In genomic region chr2:191838526-191838925, GRCh38 we compare ENCODE assay signal across 17 cellular contexts. TPM values are rescaled to one million over a fixed set of nuclear protein-coding genes. Genes with fewer than 3 reads are reported as not detected.
DNase-seq lines count a peak whose midpoint lies in the region; ATAC-seq and TF ChIP-seq lines count a peak whose summit lies in the region.
"Had no signal": no experiment of that assay in that cellular context is flagged by ENCODE, and none has a peak within 500 bp of the region (broad histone marks: within the 10 kb centered on the region; RNA-seq: fewer than 3 reads in every experiment).

No MANE protein-coding gene starts in this region.

- H4K91ac ChIP-seq in mesenchymal stem cell (ENCODE audit: low read length): peak overlapping the region; percentile 21

- no peak for ATAC-seq in right cardiac atrium
- ATAC-seq in left ventricle myocardium superior: no peak
- ATAC-seq in GM21529 (IDR thresholded peaks at IDR 0.05; ENCODE audit: unreplicated experiment): no peak
- ATAC-seq: CD8-positive, alpha-beta T cell had no signal

- peaks cover 42% of the 10 kb centered on the region for H3K36me3 Mint-ChIP-seq in MCF 10A (ENCODE audit: insufficient read depth, unreplicated experiment)
- H3K36me3 Mint-ChIP-seq: CD14-positive monocyte; CD8-positive, alpha-beta T cell had no signal

- H2AK5ac ChIP-seq in mesenchymal stem cell (ENCODE audit: low read length, severe bottlenecking): no peak overlapping the region

- no peak overlapping the region for H3K4me3 Mint-ChIP-seq in MCF 10A (ENCODE audit: unreplicated experiment)
- H3K4me3 Mint-ChIP-seq: CD14-positive monocyte; CD8-positive, alpha-beta T cell; H9 had no signal

- TF ChIP-seq CTCF in MCF 10A (IDR thresholded peaks at IDR 0.05; ENCODE audit: unreplicated experiment): no peak
- TF ChIP-seq CTCF in breast epithelium (IDR thresholded peaks at IDR 0.05): no peak
- TF ChIP-seq CTCF in MM.1S (IDR thresholded peaks at IDR 0.05; ENCODE audit: low read length): no peak

- no peaks in the 10 kb centered on the region for H3K27me3 Mint-ChIP-seq in MCF 10A (ENCODE audit: insufficient read depth, unreplicated experiment)

- peaks cover 30% of the 10 kb centered on the region for H3K4me1 Mint-ChIP-seq in MCF 10A (ENCODE audit: insufficient read depth, unreplicated experiment)

- POLR2A ChIA-PET in MCF 10A (lab: Yijun Ruan, JAX): no interaction called here

- CTCF ChIA-PET in MCF 10A (lab: Yijun Ruan, JAX): interaction anchor here (2.9 to 3.4 kb wide), 2 partner anchors 26 to 324 kb away, joined by 14 to 22 read pairs; no protein-coding TSS in a partner anchor

- no peaks in the 10 kb centered on the region for H3K9me3 ChIP-seq in breast epithelium
- no peaks in the 10 kb centered on the region for H3K9me3 ChIP-seq in right cardiac atrium (ENCODE audit: control insufficient read depth, low read length)
- no peaks in the 10 kb centered on the region for H3K9me3 ChIP-seq in mesenchymal stem cell (ENCODE audit: control insufficient read depth, low read length)
- no peaks in the 10 kb centered on the region for H3K9me3 ChIP-seq in MM.1S (replicated peaks; ENCODE audit: insufficient read depth, low read length)

- intact Hi-C loops in MCF 10A (cut with micrococcal nuclease) (no loop called here), breast epithelium (cut with DNase I; ENCODE audit: low total_unique reads) (no loop called here), right cardiac atrium (cut with DNase I) (no loop called here), left ventricle myocardium superior (cut with micrococcal nuclease) (loop anchor here (10.0 kb wide), 1 partner anchor 66 kb away; no protein-coding TSS in a partner anchor)

- no peak overlapping the region for H2AFZ ChIP-seq in mesenchymal stem cell (ENCODE audit: low read depth, low read length)
- H2AFZ ChIP-seq in MM.1S (ENCODE audit: low read length): no peak overlapping the region

- TF ChIP-seq POLR2A in breast epithelium (IDR thresholded peaks at IDR 0.05): no peak

- no peaks in the 10 kb centered on the region for H3K27me3 ChIP-seq in breast epithelium
- no peaks in the 10 kb centered on the region for H3K27me3 ChIP-seq in right cardiac atrium (ENCODE audit: control insufficient read depth, insufficient read depth)
- H3K27me3 ChIP-seq in mesenchymal stem cell (ENCODE audit: control insufficient read depth in 1 of 2, insufficient read depth in 1 of 2, low read length in 2 of 2): no peaks in the 10 kb centered on the region
- no peaks in the 10 kb centered on the region for H3K27me3 ChIP-seq in MM.1S (replicated peaks; ENCODE audit: insufficient read depth, low read length)

- H3K4me1 ChIP-seq in breast epithelium: no peaks in the 10 kb centered on the region
- peaks cover 14% of the 10 kb centered on the region for H3K4me1 ChIP-seq in right cardiac atrium (ENCODE audit: control insufficient read depth, insufficient read depth, low read length)
- peaks cover 5% of the 10 kb centered on the region for H3K4me1 ChIP-seq in mesenchymal stem cell (ENCODE audit: control insufficient read depth, insufficient read depth, low read depth, low read length)
- no peaks in the 10 kb centered on the region for H3K4me1 ChIP-seq in MM.1S (ENCODE audit: low read length)

- H3K27ac ChIP-seq in breast epithelium (no peak overlapping the region), right cardiac atrium (ENCODE audit: low read length) (peak overlapping the region; percentile 92), mesenchymal stem cell (ENCODE audit: low read length, poor library complexity, severe bottlenecking) (no peak overlapping the region), MM.1S (ENCODE audit: low read length) (no peak overlapping the region)
- H3K27ac ChIP-seq: 22Rv1 had no signal

- no peak overlapping the region for H3K23ac ChIP-seq in mesenchymal stem cell (ENCODE audit: low read length in 2 of 2)

- H3K36me3 ChIP-seq in breast epithelium: no peaks in the 10 kb centered on the region
- H3K36me3 ChIP-seq in mesenchymal stem cell (ENCODE audit: control insufficient read depth in 1 of 2, insufficient read depth in 2 of 2, low read depth in 1 of 2, low read length in 2 of 2): peaks cover 0 to 9% of the 10 kb centered on the region in 2 experiments
- no peaks in the 10 kb centered on the region for H3K36me3 ChIP-seq in MM.1S (replicated peaks; ENCODE audit: insufficient read depth, low read length)

- no TSS peak for BruUV-seq in MCF 10A (replicated peaks; lab: Mats Ljungman, UMichigan)

- H3K14ac ChIP-seq in mesenchymal stem cell (ENCODE audit: low read length in 2 of 2): no peak overlapping the region

- H3K9me2 ChIP-seq in MM.1S (replicated peaks; ENCODE audit: insufficient read depth, low read length): no peaks in the 10 kb centered on the region

- no peaks in the 10 kb centered on the region for H3K79me2 ChIP-seq in MM.1S (ENCODE audit: low read length)

- H3K18ac ChIP-seq in mesenchymal stem cell (ENCODE audit: low read depth in 1 of 2, low read length in 2 of 2): peak overlapping the region in 1 of 2 experiments; percentile 78

- H3K27ac Mint-ChIP-seq in MCF 10A (ENCODE audit: low read depth, unreplicated experiment): peak overlapping the region; percentile 8
- H3K27ac Mint-ChIP-seq: CD14-positive monocyte; CD8-positive, alpha-beta T cell; H9 had no signal

- H2BK5ac ChIP-seq in mesenchymal stem cell (ENCODE audit: low read depth, low read length, poor library complexity, severe bottlenecking): no peak overlapping the region

- H3K4me2 ChIP-seq in mesenchymal stem cell (ENCODE audit: low read length, poor library complexity, severe bottlenecking) (no peak overlapping the region), MM.1S (ENCODE audit: low read depth, low read length) (no peak overlapping the region)

- H3F3A ChIP-seq in MM.1S (ENCODE audit: insufficient read depth, low read length): no peaks in the 10 kb centered on the region

- H2BK120ac ChIP-seq in mesenchymal stem cell (ENCODE audit: low read depth, low read length): no peak overlapping the region

- peak overlapping the region; percentile 62 for H2BK15ac ChIP-seq in mesenchymal stem cell (ENCODE audit: low read depth, poor library complexity, severe bottlenecking)

- no peak overlapping the region for H3K4ac ChIP-seq in mesenchymal stem cell (ENCODE audit: low read depth in 1 of 2, low read length in 2 of 2)

- H4K20me1 ChIP-seq in MM.1S (ENCODE audit: insufficient read depth, low read length): no peaks in the 10 kb centered on the region

- H3K4me3 ChIP-seq in breast epithelium (no peak overlapping the region), right cardiac atrium (ENCODE audit: low read length) (no peak overlapping the region), mesenchymal stem cell (ENCODE audit: insufficient read depth in 1 of 2, low read depth in 1 of 2, low read length in 2 of 2) (no peak overlapping the region), MM.1S (ENCODE audit: low read length) (no peak overlapping the region)

- 70% methylated on average over 4 of the region's 4 CpGs for WGBS in right cardiac atrium
- 97% methylated on average over 4 of the region's 4 CpGs for WGBS in mesenchymal stem cell

- H3K9ac ChIP-seq in mesenchymal stem cell (ENCODE audit: low read length) (no peak overlapping the region), MM.1S (ENCODE audit: low read length) (no peak overlapping the region)

- no peaks in the 10 kb centered on the region for H3K9me3 Mint-ChIP-seq in MCF 10A (ENCODE audit: unreplicated experiment)
- H3K9me3 Mint-ChIP-seq: CD8-positive, alpha-beta T cell; H9 had no signal

- H2BK12ac ChIP-seq in mesenchymal stem cell (ENCODE audit: low read length in 2 of 2): peak overlapping the region; percentile 42 to 86

- DNase-seq in MCF 10A (ENCODE audit: unreplicated experiment) (no peak), breast epithelium (ENCODE audit: low spot score in 2 of 2) (no peak), right cardiac atrium (no peak), left ventricle myocardium superior (no peak), mesenchymal stem cell (no peak), NCI-H2171 (lab: John Stamatoyannopoulos, UW) (no peak), MM.1S (no peak)
- DNase-seq: CD8-positive, alpha-beta T cell; COR-L47; DMS153; DMS79 treated with DMSO at 0.1 percent for 48 hours; EL; GOT3; H9 had no signal

- H4K8ac ChIP-seq in mesenchymal stem cell (ENCODE audit: low read length): no peak overlapping the region

- peaks cover 12% of the 10 kb centered on the region for H3K79me1 ChIP-seq in mesenchymal stem cell (replicated peaks; ENCODE audit: low read length, poor library complexity, severe bottlenecking)

RNA-seq across cellular contexts. Expression of gene CAVIN2, which starts 8.4 kb away (rescaled TPM):
- total RNA-seq in MCF 10A (2022) (14.7 and 16.4 TPM in 2 replicates), breast epithelium (10 to 100 TPM; 30.7 to 71.4 (median 31.3) TPM), right cardiac atrium (100 to 1,000 TPM in 3 of 4 donors, 10 to 100 TPM in 1; 97.9 to 128 (median 119) TPM), left ventricle myocardium superior (119 TPM)
- polyA plus RNA-seq in right cardiac atrium: 76.0 TPM
- 8.7 TPM for polyA plus RNA-seq in mesenchymal stem cell (2013, experiment 1 of 2)
- 8.5 TPM for polyA plus RNA-seq in mesenchymal stem cell (2013, experiment 2 of 2)
- total RNA-seq: CD8-positive, alpha-beta T cell; H9 had no signal
